ENCODE assay signal across 22 cellular contexts in genomic region chr2:77604953-77605947, GRCh38.
"Had no signal": no experiment of that assay in that cellular context is flagged by ENCODE, and none has a peak within 500 bp of the region (broad histone marks: within the 10 kb centered on the region; RNA-seq: fewer than 3 reads in every experiment).

No MANE protein-coding gene starts in this region.

- H3K4me1 Mint-ChIP-seq: activated naive CD4-positive, alpha-beta T cell treated with anti-CD3 and anti-CD28 coated beads, Interleukin-2, amount 50 U/mL, for 24 hours; memory B cell had no signal

- H3K27ac ChIP-seq: ascending aorta, spleen, testis, vagina had no signal

- H3K27ac Mint-ChIP-seq: activated CD8-positive, alpha-beta T cell treated with anti-CD3 and anti-CD28 coated beads, Interleukin-2, amount 10 ng/mL, durations not matched to agents 7 days and 5 days; activated naive CD4-positive, alpha-beta T cell treated with anti-CD3 and anti-CD28 coated beads, Interleukin-2, amount 50 U/mL, for 24 hours; memory B cell had no signal

- H3K4me1 ChIP-seq: ascending aorta, spleen, testis, vagina had no signal

- H3K27me3 Mint-ChIP-seq: activated naive CD4-positive, alpha-beta T cell treated with anti-CD3 and anti-CD28 coated beads, Interleukin-2, amount 50 U/mL, for 24 hours; memory B cell had no signal

- H3K4me3 ChIP-seq: ascending aorta, spleen, testis, vagina had no signal

- H3K36me3 Mint-ChIP-seq: activated naive CD4-positive, alpha-beta T cell treated with anti-CD3 and anti-CD28 coated beads, Interleukin-2, amount 50 U/mL, for 24 hours; memory B cell had no signal

- H3K36me3 ChIP-seq: ascending aorta, spleen, vagina had no signal

- DNase-seq: activated CD4-positive, alpha-beta T cell treated with anti-CD3 and anti-CD28 coated beads for 1 hour; activated CD4-positive, alpha-beta T cell treated with anti-CD3 and anti-CD28 coated beads, Interleukin-2, amount 50 U/mL, for 1 hour; activated CD8-positive, alpha-beta T cell treated with anti-CD3 and anti-CD28 coated beads, Interleukin-2, amount 10 ng/mL, durations not matched to agents 7 days and 5 days; activated gamma-delta T cell treated with Interleukin-2 at 50 U/mL for 16 hours; central memory CD4-positive, alpha-beta T cell; effector memory CD4-positive, alpha-beta T cell; foreskin melanocyte; hippocampal formation; kidney glomerular epithelial cell; nucleus accumbens; retina; spleen; stimulated activated CD4-positive, alpha-beta T cell treated with anti-CD3 and anti-CD28 coated beads, Interleukin-4, amount 100 ng/mL, for 1 hour; stimulated activated naive CD4-positive, alpha-beta T cell; T-helper 9 cell; testis; trophoblast cell had no signal

- H3K9me3 ChIP-seq: ascending aorta, testis, vagina had no signal

- ATAC-seq: activated CD8-positive, alpha-beta T cell treated with anti-CD3 and anti-CD28 coated beads, Interleukin-2, amount 10 ng/mL, durations not matched to agents 7 days and 5 days; esophagus mucosa had no signal

- H3K27me3 ChIP-seq: ascending aorta, spleen, testis, vagina had no signal

- H3K4me3 Mint-ChIP-seq: activated CD8-positive, alpha-beta T cell treated with anti-CD3 and anti-CD28 coated beads, Interleukin-2, amount 10 ng/mL, durations not matched to agents 7 days and 5 days; activated naive CD4-positive, alpha-beta T cell treated with anti-CD3 and anti-CD28 coated beads, Interleukin-2, amount 50 U/mL, for 24 hours; memory B cell had no signal
